In genomic region chr2:179860255-179861026, GRCh38 we compare ENCODE assay signal across 1 cellular context.
TF ChIP-seq lines count a peak whose summit lies in the region.

No MANE protein-coding gene starts in this region.

TF ChIP-seq in GM23338, 12 proteins besides CTCF, POLR2A, EP300 and RAD21 (continued from another document):
- TF ChIP-seq ZNF462 (CRISPR knock-in tag; IDR thresholded peaks at IDR 0.05), result no peak
- no peak for TF ChIP-seq CREB1 (CRISPR knock-in tag; IDR thresholded peaks at IDR 0.05; ENCODE audit: low read depth)
